1 cellular context compared by ENCODE assay signal in the genomic region with DNA sequence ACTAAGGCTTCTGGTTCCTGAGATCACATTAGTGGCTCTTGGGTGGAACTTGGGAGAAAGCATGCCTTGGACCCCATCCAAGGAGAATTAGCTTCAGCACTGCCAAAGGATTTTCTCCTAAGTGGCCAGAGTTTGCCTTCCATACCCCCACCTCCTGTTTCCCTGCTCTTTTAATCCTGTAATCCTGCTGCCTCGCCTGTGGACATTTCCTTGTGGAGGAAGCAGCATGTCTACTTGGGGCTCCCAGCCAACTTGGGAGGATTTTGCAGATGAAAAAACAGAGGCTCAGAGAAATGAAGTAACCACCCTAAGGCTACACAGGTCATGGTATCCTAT.
TF ChIP-seq lines count a peak whose summit lies in the region.

No MANE protein-coding gene starts in this region.

TF ChIP-seq in GM23338, 12 proteins besides CTCF, POLR2A, EP300 and RAD21 (continued from another document):
- TF ChIP-seq REST (IDR thresholded peaks at IDR 0.05; ENCODE audit: unreplicated experiment): no peak
- no peak for TF ChIP-seq STAT1 (IDR thresholded peaks at IDR 0.05; ENCODE audit: unreplicated experiment)
- TF ChIP-seq JUNB (IDR thresholded peaks at IDR 0.05; ENCODE audit: unreplicated experiment): no peak
- TF ChIP-seq, protein P1, sequence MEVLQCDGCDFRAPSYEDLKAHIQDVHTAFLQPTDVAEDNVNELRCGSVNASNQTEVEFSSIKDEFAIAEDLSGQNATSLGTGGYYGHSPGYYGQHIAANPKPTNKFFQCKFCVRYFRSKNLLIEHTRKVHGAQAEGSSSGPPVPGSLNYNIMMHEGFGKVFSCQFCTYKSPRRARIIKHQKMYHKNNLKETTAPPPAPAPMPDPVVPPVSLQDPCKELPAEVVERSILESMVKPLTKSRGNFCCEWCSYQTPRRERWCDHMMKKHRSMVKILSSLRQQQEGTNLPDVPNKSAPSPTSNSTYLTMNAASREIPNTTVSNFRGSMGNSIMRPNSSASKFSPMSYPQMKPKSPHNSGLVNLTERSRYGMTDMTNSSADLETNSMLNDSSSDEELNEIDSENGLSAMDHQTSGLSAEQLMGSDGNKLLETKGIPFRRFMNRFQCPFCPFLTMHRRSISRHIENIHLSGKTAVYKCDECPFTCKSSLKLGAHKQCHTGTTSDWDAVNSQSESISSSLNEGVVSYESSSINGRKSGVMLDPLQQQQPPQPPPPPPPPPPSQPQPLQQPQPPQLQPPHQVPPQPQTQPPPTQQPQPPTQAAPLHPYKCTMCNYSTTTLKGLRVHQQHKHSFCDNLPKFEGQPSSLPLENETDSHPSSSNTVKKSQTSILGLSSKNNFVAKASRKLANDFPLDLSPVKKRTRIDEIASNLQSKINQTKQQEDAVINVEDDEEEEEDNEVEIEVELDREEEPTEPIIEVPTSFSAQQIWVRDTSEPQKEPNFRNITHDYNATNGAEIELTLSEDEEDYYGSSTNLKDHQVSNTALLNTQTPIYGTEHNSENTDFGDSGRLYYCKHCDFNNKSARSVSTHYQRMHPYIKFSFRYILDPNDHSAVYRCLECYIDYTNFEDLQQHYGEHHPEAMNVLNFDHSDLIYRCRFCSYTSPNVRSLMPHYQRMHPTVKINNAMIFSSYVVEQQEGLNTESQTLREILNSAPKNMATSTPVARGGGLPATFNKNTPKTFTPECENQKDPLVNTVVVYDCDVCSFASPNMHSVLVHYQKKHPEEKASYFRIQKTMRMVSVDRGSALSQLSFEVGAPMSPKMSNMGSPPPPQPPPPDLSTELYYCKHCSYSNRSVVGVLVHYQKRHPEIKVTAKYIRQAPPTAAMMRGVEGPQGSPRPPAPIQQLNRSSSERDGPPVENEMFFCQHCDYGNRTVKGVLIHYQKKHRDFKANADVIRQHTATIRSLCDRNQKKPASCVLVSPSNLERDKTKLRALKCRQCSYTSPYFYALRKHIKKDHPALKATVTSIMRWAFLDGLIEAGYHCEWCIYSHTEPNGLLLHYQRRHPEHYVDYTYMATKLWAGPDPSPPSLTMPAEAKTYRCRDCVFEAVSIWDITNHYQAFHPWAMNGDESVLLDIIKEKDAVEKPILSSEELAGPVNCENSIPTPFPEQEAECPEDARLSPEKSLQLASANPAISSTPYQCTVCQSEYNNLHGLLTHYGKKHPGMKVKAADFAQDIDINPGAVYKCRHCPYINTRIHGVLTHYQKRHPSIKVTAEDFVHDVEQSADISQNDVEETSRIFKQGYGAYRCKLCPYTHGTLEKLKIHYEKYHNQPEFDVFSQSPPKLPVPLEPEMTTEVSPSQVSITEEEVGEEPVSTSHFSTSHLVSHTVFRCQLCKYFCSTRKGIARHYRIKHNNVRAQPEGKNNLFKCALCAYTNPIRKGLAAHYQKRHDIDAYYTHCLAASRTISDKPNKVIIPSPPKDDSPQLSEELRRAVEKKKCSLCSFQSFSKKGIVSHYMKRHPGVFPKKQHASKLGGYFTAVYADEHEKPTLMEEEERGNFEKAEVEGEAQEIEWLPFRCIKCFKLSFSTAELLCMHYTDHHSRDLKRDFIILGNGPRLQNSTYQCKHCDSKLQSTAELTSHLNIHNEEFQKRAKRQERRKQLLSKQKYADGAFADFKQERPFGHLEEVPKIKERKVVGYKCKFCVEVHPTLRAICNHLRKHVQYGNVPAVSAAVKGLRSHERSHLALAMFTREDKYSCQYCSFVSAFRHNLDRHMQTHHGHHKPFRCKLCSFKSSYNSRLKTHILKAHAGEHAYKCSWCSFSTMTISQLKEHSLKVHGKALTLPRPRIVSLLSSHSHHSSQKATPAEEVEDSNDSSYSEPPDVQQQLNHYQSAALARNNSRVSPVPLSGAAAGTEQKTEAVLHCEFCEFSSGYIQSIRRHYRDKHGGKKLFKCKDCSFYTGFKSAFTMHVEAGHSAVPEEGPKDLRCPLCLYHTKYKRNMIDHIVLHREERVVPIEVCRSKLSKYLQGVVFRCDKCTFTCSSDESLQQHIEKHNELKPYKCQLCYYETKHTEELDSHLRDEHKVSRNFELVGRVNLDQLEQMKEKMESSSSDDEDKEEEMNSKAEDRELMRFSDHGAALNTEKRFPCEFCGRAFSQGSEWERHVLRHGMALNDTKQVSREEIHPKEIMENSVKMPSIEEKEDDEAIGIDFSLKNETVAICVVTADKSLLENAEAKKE (CRISPR knock-in tag; IDR thresholded peaks at IDR 0.05): no peak
- TF ChIP-seq ZNF331 (CRISPR knock-in tag; IDR thresholded peaks at IDR 0.05; ENCODE audit: low read depth): no peak
